1 cellular context compared by ENCODE assay signal in genomic region chr10:31424473-31424872, GRCh38.
TF ChIP-seq lines count a peak whose summit lies in the region.

No MANE protein-coding gene starts in this region.

TF ChIP-seq in GM12878, 131 proteins besides CTCF, POLR2A, EP300 and RAD21 (continued from another document):
- no peak for TF ChIP-seq NR2C1 (IDR thresholded peaks at IDR 0.05)
- TF ChIP-seq POLR2AphosphoS5 (IDR thresholded peaks at IDR 0.05; ENCODE audit: low read length) = no peak
- TF ChIP-seq TCF12 (IDR thresholded peaks at IDR 0.05; ENCODE audit: low read depth, low read length) = no peak
- TF ChIP-seq PKNOX1 (IDR thresholded peaks at IDR 0.05) = no peak
- no peak for TF ChIP-seq FOXM1 (IDR thresholded peaks at IDR 0.05; ENCODE audit: low read depth, low read length)
- TF ChIP-seq ASH2L (IDR thresholded peaks at IDR 0.05; ENCODE audit: borderline replicate concordance, low read depth) = no peak
- TF ChIP-seq RUNX3 (IDR thresholded peaks at IDR 0.05; ENCODE audit: low read length) = no peak
- TF ChIP-seq GATAD2B (conservative IDR thresholded peaks at IDR 0.05; ENCODE audit: low read depth) = no peak
- no peak for TF ChIP-seq SPI1 (IDR thresholded peaks at IDR 0.05; ENCODE audit: borderline replicate concordance, insufficient read depth, low read depth, low read length)
